ENCODE assay signal across 1 cellular context in genomic region chr5:172775326-172776234, GRCh38.
TF ChIP-seq lines count a peak whose summit lies in the region.

No MANE protein-coding gene starts in this region.

TF ChIP-seq in K562, 482 proteins besides CTCF, POLR2A, EP300 and RAD21 (continued from another document and continues in another):
- TF ChIP-seq MEF2D (tag; conservative IDR thresholded peaks at IDR 0.05; ENCODE audit: low read depth) (no peak), VEZF1 (CRISPR knock-in tag; IDR thresholded peaks at IDR 0.05) (no peak), KDM4B (IDR thresholded peaks at IDR 0.05; ENCODE audit: borderline replicate concordance in 2 of 2, low read depth in 1 of 2) (no peak), SP1 (CRISPR knock-in tag; IDR thresholded peaks at IDR 0.05) (no peak), NR4A1 (CRISPR knock-in tag; IDR thresholded peaks at IDR 0.05) (no peak), NR4A1 (tag; IDR thresholded peaks at IDR 0.05) (no peak), MEF2A (IDR thresholded peaks at IDR 0.05; ENCODE audit: control insufficient read depth, low read depth, low read length) (no peak), NRF1 (conservative IDR thresholded peaks at IDR 0.05 in 1 of 2, IDR thresholded peaks at IDR 0.05 in 1 of 2) (no peak), CEBPB (tag; IDR thresholded peaks at IDR 0.05) (peak; percentile 94), THAP7 (CRISPR knock-in tag; IDR thresholded peaks at IDR 0.05) (no peak), USF2 (CRISPR knock-in tag; IDR thresholded peaks at IDR 0.05) (no peak), ZFP36 (IDR thresholded peaks at IDR 0.05; ENCODE audit: low read depth, low read length, partially characterized antibody) (peak; percentile 94), ZNF316 (IDR thresholded peaks at IDR 0.05) (peak; percentile 59; the same call in 1 of the 2 replicates), LEF1 (IDR thresholded peaks at IDR 0.05) (no peak), NFATC3 (IDR thresholded peaks at IDR 0.05) (no peak), ATF3 (IDR thresholded peaks at IDR 0.05) (peak; percentile 17; the same call in 1 of the 2 replicates), ATF3 (CRISPR knock-in tag; conservative IDR thresholded peaks at IDR 0.05) (no peak), RNF219 (CRISPR knock-in tag; IDR thresholded peaks at IDR 0.05) (no peak), HSF4 (CRISPR knock-in tag; IDR thresholded peaks at IDR 0.05; ENCODE audit: borderline replicate concordance) (no peak), GABPB2 (CRISPR knock-in tag; conservative IDR thresholded peaks at IDR 0.05) (no peak), ATF2 (CRISPR knock-in tag; IDR thresholded peaks at IDR 0.05) (no peak), HDAC1 (IDR thresholded peaks at IDR 0.05) (0 out of 4 replicates have a peak, but pooled peaks of 1 of the 2 experiments have one; percentile 17), HDAC2 (IDR thresholded peaks at IDR 0.05) (peak; percentile 49; the same call in 1 of the 2 replicates), ELF4 (CRISPR knock-in tag; IDR thresholded peaks at IDR 0.05) (no peak), MAFF (IDR thresholded peaks at IDR 0.05; ENCODE audit: low read length) (peak; percentile 17; the same call in 1 of the 2 replicates), IFI16 (CRISPR knock-in tag; IDR thresholded peaks at IDR 0.05) (no peak), PREB (CRISPR knock-in tag; IDR thresholded peaks at IDR 0.05) (no peak), MCM5 (IDR thresholded peaks at IDR 0.05; ENCODE audit: low read depth) (no peak), KDM1A (IDR thresholded peaks at IDR 0.05) (peak; percentile 73 to 88), THAP12 (CRISPR knock-in tag; IDR thresholded peaks at IDR 0.05) (no peak), FOXJ2 (tag; IDR thresholded peaks at IDR 0.05) (no peak), THRAP3 (IDR thresholded peaks at IDR 0.05; ENCODE audit: borderline replicate concordance) (no peak)
- TF ChIP-seq, protein P1, sequence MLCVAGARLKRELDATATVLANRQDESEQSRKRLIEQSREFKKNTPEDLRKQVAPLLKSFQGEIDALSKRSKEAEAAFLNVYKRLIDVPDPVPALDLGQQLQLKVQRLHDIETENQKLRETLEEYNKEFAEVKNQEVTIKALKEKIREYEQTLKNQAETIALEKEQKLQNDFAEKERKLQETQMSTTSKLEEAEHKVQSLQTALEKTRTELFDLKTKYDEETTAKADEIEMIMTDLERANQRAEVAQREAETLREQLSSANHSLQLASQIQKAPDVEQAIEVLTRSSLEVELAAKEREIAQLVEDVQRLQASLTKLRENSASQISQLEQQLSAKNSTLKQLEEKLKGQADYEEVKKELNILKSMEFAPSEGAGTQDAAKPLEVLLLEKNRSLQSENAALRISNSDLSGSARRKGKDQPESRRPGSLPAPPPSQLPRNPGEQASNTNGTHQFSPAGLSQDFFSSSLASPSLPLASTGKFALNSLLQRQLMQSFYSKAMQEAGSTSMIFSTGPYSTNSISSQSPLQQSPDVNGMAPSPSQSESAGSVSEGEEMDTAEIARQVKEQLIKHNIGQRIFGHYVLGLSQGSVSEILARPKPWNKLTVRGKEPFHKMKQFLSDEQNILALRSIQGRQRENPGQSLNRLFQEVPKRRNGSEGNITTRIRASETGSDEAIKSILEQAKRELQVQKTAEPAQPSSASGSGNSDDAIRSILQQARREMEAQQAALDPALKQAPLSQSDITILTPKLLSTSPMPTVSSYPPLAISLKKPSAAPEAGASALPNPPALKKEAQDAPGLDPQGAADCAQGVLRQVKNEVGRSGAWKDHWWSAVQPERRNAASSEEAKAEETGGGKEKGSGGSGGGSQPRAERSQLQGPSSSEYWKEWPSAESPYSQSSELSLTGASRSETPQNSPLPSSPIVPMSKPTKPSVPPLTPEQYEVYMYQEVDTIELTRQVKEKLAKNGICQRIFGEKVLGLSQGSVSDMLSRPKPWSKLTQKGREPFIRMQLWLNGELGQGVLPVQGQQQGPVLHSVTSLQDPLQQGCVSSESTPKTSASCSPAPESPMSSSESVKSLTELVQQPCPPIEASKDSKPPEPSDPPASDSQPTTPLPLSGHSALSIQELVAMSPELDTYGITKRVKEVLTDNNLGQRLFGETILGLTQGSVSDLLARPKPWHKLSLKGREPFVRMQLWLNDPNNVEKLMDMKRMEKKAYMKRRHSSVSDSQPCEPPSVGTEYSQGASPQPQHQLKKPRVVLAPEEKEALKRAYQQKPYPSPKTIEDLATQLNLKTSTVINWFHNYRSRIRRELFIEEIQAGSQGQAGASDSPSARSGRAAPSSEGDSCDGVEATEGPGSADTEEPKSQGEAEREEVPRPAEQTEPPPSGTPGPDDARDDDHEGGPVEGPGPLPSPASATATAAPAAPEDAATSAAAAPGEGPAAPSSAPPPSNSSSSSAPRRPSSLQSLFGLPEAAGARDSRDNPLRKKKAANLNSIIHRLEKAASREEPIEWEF (CRISPR knock-in tag; IDR thresholded peaks at IDR 0.05), result no peak
- TF ChIP-seq, protein P2, sequence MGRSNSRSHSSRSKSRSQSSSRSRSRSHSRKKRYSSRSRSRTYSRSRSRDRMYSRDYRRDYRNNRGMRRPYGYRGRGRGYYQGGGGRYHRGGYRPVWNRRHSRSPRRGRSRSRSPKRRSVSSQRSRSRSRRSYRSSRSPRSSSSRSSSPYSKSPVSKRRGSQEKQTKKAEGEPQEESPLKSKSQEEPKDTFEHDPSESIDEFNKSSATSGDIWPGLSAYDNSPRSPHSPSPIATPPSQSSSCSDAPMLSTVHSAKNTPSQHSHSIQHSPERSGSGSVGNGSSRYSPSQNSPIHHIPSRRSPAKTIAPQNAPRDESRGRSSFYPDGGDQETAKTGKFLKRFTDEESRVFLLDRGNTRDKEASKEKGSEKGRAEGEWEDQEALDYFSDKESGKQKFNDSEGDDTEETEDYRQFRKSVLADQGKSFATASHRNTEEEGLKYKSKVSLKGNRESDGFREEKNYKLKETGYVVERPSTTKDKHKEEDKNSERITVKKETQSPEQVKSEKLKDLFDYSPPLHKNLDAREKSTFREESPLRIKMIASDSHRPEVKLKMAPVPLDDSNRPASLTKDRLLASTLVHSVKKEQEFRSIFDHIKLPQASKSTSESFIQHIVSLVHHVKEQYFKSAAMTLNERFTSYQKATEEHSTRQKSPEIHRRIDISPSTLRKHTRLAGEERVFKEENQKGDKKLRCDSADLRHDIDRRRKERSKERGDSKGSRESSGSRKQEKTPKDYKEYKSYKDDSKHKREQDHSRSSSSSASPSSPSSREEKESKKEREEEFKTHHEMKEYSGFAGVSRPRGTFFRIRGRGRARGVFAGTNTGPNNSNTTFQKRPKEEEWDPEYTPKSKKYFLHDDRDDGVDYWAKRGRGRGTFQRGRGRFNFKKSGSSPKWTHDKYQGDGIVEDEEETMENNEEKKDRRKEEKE (IDR thresholded peaks at IDR 0.05; ENCODE audit: borderline replicate concordance in 1 of 2, control insufficient read depth in 1 of 2, low read depth in 2 of 2, low read length in 1 of 2), result no peak
- TF ChIP-seq, protein P3, sequence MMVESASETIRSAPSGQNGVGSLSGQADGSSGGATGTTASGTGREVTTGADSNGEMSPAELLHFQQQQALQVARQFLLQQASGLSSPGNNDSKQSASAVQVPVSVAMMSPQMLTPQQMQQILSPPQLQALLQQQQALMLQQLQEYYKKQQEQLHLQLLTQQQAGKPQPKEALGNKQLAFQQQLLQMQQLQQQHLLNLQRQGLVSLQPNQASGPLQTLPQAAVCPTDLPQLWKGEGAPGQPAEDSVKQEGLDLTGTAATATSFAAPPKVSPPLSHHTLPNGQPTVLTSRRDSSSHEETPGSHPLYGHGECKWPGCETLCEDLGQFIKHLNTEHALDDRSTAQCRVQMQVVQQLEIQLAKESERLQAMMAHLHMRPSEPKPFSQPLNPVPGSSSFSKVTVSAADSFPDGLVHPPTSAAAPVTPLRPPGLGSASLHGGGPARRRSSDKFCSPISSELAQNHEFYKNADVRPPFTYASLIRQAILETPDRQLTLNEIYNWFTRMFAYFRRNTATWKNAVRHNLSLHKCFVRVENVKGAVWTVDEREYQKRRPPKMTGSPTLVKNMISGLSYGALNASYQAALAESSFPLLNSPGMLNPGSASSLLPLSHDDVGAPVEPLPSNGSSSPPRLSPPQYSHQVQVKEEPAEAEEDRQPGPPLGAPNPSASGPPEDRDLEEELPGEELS (CRISPR knock-in tag; IDR thresholded peaks at IDR 0.05; ENCODE audit: borderline replicate concordance), result no peak
- TF ChIP-seq, protein P4, sequence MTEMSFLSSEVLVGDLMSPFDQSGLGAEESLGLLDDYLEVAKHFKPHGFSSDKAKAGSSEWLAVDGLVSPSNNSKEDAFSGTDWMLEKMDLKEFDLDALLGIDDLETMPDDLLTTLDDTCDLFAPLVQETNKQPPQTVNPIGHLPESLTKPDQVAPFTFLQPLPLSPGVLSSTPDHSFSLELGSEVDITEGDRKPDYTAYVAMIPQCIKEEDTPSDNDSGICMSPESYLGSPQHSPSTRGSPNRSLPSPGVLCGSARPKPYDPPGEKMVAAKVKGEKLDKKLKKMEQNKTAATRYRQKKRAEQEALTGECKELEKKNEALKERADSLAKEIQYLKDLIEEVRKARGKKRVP (CRISPR knock-in tag; IDR thresholded peaks at IDR 0.05), result no peak
